In genomic region chr1:248858096-248858890, GRCh38 we compare ENCODE assay signal across 1 cellular context.
A peak's percentile ranks its signal among the peaks of the same experiment; 100 is the strongest.
TF ChIP-seq lines count a peak whose summit lies in the region.

No MANE protein-coding gene starts in this region.

TF ChIP-seq in K562, 482 proteins besides CTCF, POLR2A, EP300 and RAD21 (continued from another document and continues in another):
- TF ChIP-seq, protein P1, sequence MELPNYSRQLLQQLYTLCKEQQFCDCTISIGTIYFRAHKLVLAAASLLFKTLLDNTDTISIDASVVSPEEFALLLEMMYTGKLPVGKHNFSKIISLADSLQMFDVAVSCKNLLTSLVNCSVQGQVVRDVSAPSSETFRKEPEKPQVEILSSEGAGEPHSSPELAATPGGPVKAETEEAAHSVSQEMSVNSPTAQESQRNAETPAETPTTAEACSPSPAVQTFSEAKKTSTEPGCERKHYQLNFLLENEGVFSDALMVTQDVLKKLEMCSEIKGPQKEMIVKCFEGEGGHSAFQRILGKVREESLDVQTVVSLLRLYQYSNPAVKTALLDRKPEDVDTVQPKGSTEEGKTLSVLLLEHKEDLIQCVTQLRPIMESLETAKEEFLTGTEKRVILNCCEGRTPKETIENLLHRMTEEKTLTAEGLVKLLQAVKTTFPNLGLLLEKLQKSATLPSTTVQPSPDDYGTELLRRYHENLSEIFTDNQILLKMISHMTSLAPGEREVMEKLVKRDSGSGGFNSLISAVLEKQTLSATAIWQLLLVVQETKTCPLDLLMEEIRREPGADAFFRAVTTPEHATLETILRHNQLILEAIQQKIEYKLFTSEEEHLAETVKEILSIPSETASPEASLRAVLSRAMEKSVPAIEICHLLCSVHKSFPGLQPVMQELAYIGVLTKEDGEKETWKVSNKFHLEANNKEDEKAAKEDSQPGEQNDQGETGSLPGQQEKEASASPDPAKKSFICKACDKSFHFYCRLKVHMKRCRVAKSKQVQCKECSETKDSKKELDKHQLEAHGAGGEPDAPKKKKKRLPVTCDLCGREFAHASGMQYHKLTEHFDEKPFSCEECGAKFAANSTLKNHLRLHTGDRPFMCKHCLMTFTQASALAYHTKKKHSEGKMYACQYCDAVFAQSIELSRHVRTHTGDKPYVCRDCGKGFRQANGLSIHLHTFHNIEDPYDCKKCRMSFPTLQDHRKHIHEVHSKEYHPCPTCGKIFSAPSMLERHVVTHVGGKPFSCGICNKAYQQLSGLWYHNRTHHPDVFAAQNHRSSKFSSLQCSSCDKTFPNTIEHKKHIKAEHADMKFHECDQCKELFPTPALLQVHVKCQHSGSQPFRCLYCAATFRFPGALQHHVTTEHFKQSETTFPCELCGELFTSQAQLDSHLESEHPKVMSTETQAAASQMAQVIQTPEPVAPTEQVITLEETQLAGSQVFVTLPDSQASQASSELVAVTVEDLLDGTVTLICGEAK (IDR thresholded peaks at IDR 0.05), result peak; percentile 45
- TF ChIP-seq, protein P1 (CRISPR knock-in tag; IDR thresholded peaks at IDR 0.05), result 0 out of 2 replicates have a peak, but pooled peaks have one; percentile 54
- TF ChIP-seq ZNF584 (CRISPR knock-in tag; IDR thresholded peaks at IDR 0.05; ENCODE audit: low read depth) (no peak), NFATC3 (IDR thresholded peaks at IDR 0.05) (no peak), HMGN3 (IDR thresholded peaks at IDR 0.05; ENCODE audit: borderline replicate concordance, extremely low read depth, insufficient read length, low read depth, low read length) (peak; percentile 85), AFF1 (IDR thresholded peaks at IDR 0.05; ENCODE audit: low read depth in 1 of 2, partially characterized antibody in 2 of 2) (no peak), HCFC1 (IDR thresholded peaks at IDR 0.05; ENCODE audit: low read depth, low read length) (peak; percentile 6; the same call in 1 of the 2 replicates), TCF7L2 (IDR thresholded peaks at IDR 0.05; ENCODE audit: low read depth, low read length) (no peak), HNRNPLL (IDR thresholded peaks at IDR 0.05; ENCODE audit: low read depth, low read length, poor library complexity, severe bottlenecking) (no peak), BCL6 (CRISPR knock-in tag; IDR thresholded peaks at IDR 0.05) (no peak), CXXC5 (CRISPR knock-in tag; IDR thresholded peaks at IDR 0.05) (peak; percentile 85), TEAD4 (IDR thresholded peaks at IDR 0.05; ENCODE audit: low read length) (no peak), TEAD4 (CRISPR knock-in tag; IDR thresholded peaks at IDR 0.05; ENCODE audit: borderline replicate concordance) (0 out of 2 replicates have a peak, but pooled peaks have one; percentile 38), ZNF253 (CRISPR knock-in tag; conservative IDR thresholded peaks at IDR 0.05) (no peak), MAFG (tag; conservative IDR thresholded peaks at IDR 0.05) (no peak), NFXL1 (CRISPR knock-in tag; IDR thresholded peaks at IDR 0.05) (no peak), SMARCB1 (IDR thresholded peaks at IDR 0.05; ENCODE audit: insufficient read length, low read depth) (no peak), CBFB (CRISPR knock-in tag; IDR thresholded peaks at IDR 0.05) (0 out of 2 replicates have a peak, but pooled peaks have one; percentile 26), SMAD2 (IDR thresholded peaks at IDR 0.05; ENCODE audit: low read depth, low read length) (no peak), NR3C1 (CRISPR knock-in tag; IDR thresholded peaks at IDR 0.05) (peak; percentile 22), TBL1XR1 (IDR thresholded peaks at IDR 0.05; ENCODE audit: low read length in 2 of 2) (0 out of 4 replicates have a peak, but pooled peaks of 1 of the 2 experiments have one; percentile 7), HNRNPUL1 (IDR thresholded peaks at IDR 0.05; ENCODE audit: low read length) (no peak), ZNF3 (CRISPR knock-in tag; IDR thresholded peaks at IDR 0.05) (no peak), TRIM28 (IDR thresholded peaks at IDR 0.05) (no peak), NFE2L1 (tag; IDR thresholded peaks at IDR 0.05; ENCODE audit: borderline replicate concordance, low read depth) (no peak), MCM3 (IDR thresholded peaks at IDR 0.05) (no peak), DIDO1 (tag; IDR thresholded peaks at IDR 0.05; ENCODE audit: low read depth) (no peak), ETV5 (CRISPR knock-in tag; IDR thresholded peaks at IDR 0.05; ENCODE audit: low read depth) (peak; percentile 66; the same call in 1 of the 2 replicates), ZNF224 (CRISPR knock-in tag; IDR thresholded peaks at IDR 0.05) (peak; percentile 73; the same call in 1 of the 2 replicates), NKRF (IDR thresholded peaks at IDR 0.05; ENCODE audit: borderline replicate concordance) (peak; percentile 83; the same call in 1 of the 2 replicates), HSF4 (CRISPR knock-in tag; IDR thresholded peaks at IDR 0.05; ENCODE audit: borderline replicate concordance) (peak; percentile 42; the same call in 1 of the 2 replicates)
- TF ChIP-seq, protein P2, sequence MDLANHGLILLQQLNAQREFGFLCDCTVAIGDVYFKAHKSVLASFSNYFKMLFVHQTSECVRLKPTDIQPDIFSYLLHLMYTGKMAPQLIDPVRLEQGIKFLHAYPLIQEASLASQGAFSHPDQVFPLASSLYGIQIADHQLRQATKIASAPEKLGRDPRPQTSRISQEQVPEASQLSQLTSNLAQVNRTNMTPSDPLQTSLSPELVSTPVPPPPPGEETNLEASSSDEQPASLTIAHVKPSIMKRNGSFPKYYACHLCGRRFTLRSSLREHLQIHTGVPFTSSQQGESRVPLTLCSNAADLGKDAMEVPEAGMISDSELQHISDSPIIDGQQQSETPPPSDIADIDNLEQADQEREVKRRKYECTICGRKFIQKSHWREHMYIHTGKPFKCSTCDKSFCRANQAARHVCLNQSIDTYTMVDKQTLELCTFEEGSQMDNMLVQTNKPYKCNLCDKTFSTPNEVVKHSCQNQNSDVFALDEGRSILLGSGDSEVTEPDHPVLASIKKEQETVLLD (IDR thresholded peaks at IDR 0.05), result no peak
- TF ChIP-seq, protein P3, sequence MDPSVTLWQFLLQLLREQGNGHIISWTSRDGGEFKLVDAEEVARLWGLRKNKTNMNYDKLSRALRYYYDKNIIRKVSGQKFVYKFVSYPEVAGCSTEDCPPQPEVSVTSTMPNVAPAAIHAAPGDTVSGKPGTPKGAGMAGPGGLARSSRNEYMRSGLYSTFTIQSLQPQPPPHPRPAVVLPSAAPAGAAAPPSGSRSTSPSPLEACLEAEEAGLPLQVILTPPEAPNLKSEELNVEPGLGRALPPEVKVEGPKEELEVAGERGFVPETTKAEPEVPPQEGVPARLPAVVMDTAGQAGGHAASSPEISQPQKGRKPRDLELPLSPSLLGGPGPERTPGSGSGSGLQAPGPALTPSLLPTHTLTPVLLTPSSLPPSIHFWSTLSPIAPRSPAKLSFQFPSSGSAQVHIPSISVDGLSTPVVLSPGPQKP (CRISPR knock-in tag; IDR thresholded peaks at IDR 0.05), result no peak
- TF ChIP-seq, protein P4, sequence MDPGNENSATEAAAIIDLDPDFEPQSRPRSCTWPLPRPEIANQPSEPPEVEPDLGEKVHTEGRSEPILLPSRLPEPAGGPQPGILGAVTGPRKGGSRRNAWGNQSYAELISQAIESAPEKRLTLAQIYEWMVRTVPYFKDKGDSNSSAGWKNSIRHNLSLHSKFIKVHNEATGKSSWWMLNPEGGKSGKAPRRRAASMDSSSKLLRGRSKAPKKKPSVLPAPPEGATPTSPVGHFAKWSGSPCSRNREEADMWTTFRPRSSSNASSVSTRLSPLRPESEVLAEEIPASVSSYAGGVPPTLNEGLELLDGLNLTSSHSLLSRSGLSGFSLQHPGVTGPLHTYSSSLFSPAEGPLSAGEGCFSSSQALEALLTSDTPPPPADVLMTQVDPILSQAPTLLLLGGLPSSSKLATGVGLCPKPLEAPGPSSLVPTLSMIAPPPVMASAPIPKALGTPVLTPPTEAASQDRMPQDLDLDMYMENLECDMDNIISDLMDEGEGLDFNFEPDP (CRISPR knock-in tag; IDR thresholded peaks at IDR 0.05), result no peak
- TF ChIP-seq, protein P5, sequence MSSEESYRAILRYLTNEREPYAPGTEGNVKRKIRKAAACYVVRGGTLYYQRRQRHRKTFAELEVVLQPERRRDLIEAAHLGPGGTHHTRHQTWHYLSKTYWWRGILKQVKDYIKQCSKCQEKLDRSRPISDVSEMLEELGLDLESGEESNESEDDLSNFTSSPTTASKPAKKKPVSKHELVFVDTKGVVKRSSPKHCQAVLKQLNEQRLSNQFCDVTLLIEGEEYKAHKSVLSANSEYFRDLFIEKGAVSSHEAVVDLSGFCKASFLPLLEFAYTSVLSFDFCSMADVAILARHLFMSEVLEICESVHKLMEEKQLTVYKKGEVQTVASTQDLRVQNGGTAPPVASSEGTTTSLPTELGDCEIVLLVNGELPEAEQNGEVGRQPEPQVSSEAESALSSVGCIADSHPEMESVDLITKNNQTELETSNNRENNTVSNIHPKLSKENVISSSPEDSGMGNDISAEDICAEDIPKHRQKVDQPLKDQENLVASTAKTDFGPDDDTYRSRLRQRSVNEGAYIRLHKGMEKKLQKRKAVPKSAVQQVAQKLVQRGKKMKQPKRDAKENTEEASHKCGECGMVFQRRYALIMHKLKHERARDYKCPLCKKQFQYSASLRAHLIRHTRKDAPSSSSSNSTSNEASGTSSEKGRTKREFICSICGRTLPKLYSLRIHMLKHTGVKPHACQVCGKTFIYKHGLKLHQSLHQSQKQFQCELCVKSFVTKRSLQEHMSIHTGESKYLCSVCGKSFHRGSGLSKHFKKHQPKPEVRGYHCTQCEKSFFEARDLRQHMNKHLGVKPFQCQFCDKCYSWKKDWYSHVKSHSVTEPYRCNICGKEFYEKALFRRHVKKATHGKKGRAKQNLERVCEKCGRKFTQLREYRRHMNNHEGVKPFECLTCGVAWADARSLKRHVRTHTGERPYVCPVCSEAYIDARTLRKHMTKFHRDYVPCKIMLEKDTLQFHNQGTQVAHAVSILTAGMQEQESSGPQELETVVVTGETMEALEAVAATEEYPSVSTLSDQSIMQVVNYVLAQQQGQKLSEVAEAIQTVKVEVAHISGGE (CRISPR knock-in tag; IDR thresholded peaks at IDR 0.05), result no peak; a peak in 2 of 6 replicates
